8 cellular contexts compared by ENCODE assay signal in the genomic region with DNA sequence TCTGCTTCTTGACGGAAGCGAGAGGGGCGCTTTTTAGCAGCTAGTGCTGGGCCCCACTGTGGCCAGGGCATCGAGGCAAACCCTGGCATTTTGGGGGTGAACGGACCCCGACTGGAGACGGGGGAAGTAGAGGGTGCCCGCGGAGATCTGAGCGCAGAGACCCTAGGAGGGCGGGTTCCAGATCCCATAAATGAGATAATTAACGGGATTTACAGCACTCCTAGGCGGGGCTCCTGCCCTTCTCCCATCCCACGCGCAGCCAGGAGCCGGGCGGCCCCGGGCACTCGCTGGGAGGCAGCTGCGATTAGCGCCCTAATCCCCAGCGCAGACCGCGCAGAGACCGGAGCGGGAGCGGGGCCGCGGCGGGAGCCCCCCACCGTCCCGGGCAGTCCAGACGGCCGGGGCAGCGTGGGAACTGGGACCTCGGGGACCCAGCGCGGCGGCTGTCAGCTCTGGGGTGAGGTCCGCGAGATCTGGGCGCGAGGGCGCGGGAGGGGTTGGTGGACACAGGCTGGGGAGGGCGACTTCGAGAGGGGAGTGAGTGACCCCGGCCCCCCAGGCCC. TPM values are rescaled to one million over a fixed set of nuclear protein-coding genes. Genes with fewer than 3 reads are reported as not detected.
A peak's percentile ranks its signal among the peaks of the same experiment; 100 is the strongest.
DNase-seq lines count a peak whose midpoint lies in the region; ATAC-seq and TF ChIP-seq lines count a peak whose summit lies in the region.

No MANE protein-coding gene starts in this region.

- intact Hi-C loops in dorsolateral prefrontal cortex (cut with DNase I), result no loop called here

- in situ Hi-C loops in ACHN (cut with HindIII; ENCODE audit: low pct_ligation_motif_present, low pct_unique_long_range_greater_than_20kb, low sequenced_read_pairs), result no loop called here

- ATAC-seq in HG02970 (IDR thresholded peaks at IDR 0.05; ENCODE audit: low FRiP score, unreplicated experiment) (peak; percentile 28), HG03342 (IDR thresholded peaks at IDR 0.05; ENCODE audit: unreplicated experiment) (no peak)

- H3K27ac ChIP-seq in dorsolateral prefrontal cortex (peak overlapping the region in 57 of 59 donors; percentile 31 to 92 (median 82)), muscle layer of duodenum (ENCODE audit: low read length) (no peak overlapping the region)

- no peaks in the 10 kb centered on the region for H3K36me3 ChIP-seq in muscle layer of duodenum (ENCODE audit: control insufficient read depth in 1 of 2, insufficient read depth in 2 of 2, low read length in 2 of 2)

- H3K27me3 ChIP-seq in dorsolateral prefrontal cortex (peaks cover 0 to 16% (median 0%) of the 10 kb centered on the region in 45 donors), muscle layer of duodenum (ENCODE audit: low read depth, low read length) (no peaks in the 10 kb centered on the region)

- H3K9me3 ChIP-seq in muscle layer of duodenum (ENCODE audit: control insufficient read depth in 1 of 2, low read length in 2 of 2), result no peaks in the 10 kb centered on the region

- H3K4me3 ChIP-seq in dorsolateral prefrontal cortex (peak overlapping the region; percentile 50 to 84 (median 70)), muscle layer of duodenum (ENCODE audit: low read depth in 1 of 2, low read length in 2 of 2) (peak overlapping the region; percentile 50 to 77)

- TF ChIP-seq CTCF in dorsolateral prefrontal cortex (IDR thresholded peaks at IDR 0.05 in 54 of 56, conservative IDR thresholded peaks at IDR 0.05 in 2 of 56; ENCODE audit: low read depth in 1 of 56, partially characterized antibody in 56 of 56), result no peak

- H3K4me1 ChIP-seq in muscle layer of duodenum (ENCODE audit: control insufficient read depth in 1 of 2, insufficient read depth in 2 of 2, low read length in 2 of 2), result peaks cover 0 to 21% of the 10 kb centered on the region in 2 donors

- DNase-seq in ACHN, result peak; percentile 9
- no peak for DNase-seq in dorsolateral prefrontal cortex
- DNase-seq in H4 (ENCODE audit: low spot score), result no peak
- no peak for DNase-seq in NK-92 treated with Interleukin-12 subunit alpha and Interleukin-12 subunit beta, amount 100 ng/mL, for 24 hours (lab: John Stamatoyannopoulos, UW)
- no peak for DNase-seq in NCI-H2107 treated with DMSO at 0.1 percent for 48 hours (lab: John Stamatoyannopoulos, UW; ENCODE audit: unreplicated experiment)

RNA-seq across cellular contexts. Expression of gene JCAD, which starts 0.7 kb away (rescaled TPM):
- 10 to 100 TPM; 15.5 to 74.8 (median 44.0) TPM for total RNA-seq in dorsolateral prefrontal cortex
- 4.1 and 5.2 TPM in 2 replicates for total RNA-seq in H4 (2014; rRNA removed; shearing (Covaris generic))
